In genomic region chr2:209308415-209308814, GRCh38 we compare ENCODE assay signal across 33 cellular contexts.
"Had no signal": no experiment of that assay in that cellular context is flagged by ENCODE, and none has a peak within 500 bp of the region (broad histone marks: within the 10 kb centered on the region; RNA-seq: fewer than 3 reads in every experiment).

No MANE protein-coding gene starts in this region.

- H3K36me3 Mint-ChIP-seq: naive thymus-derived CD8-positive, alpha-beta T cell; natural killer cell treated with Interleukin-12 subunit alpha and Interleukin-12 subunit beta and Interleukin-15 and Interleukin-18, amount 100 ng/mL, for 72 hours; stimulated activated memory B cell treated with anti-CD40 and anti-IgM and Interleukin-4, amounts not matched to agents 10 μg/mL and 1 μg/mL and 100 μg/mL, for 72 hours; type B pancreatic cell had no signal

- H3K27ac ChIP-seq: neutrophil, ovary, parathyroid adenoma, psoas muscle, skin epidermis, spleen, suprapubic skin, testis, tibial artery, transverse colon, upper lobe of right lung, uterus had no signal

- H3K9me3 ChIP-seq: neutrophil, ovary, psoas muscle, spleen, suprapubic skin, testis, tibial artery, transverse colon, upper lobe of right lung, uterus had no signal

- H3K36me3 ChIP-seq: neutrophil, ovary, spleen, suprapubic skin, tibial artery, transverse colon, upper lobe of right lung, uterus had no signal

- H3K9me3 Mint-ChIP-seq: nephron progenitor cell; neural crest cell; stimulated activated memory B cell treated with anti-CD40 and anti-IgM and Interleukin-4, amounts not matched to agents 10 μg/mL and 1 μg/mL and 100 μg/mL, for 72 hours; stimulated activated naive CD8-positive, alpha-beta T cell treated with anti-CD3 and anti-CD28 coated beads, Interleukin-15, amount 100 ng/mL, for 72 hours; type B pancreatic cell had no signal

- H3K27me3 Mint-ChIP-seq: natural killer cell treated with Interleukin-12 subunit alpha and Interleukin-12 subunit beta and Interleukin-15 and Interleukin-18, amount 100 ng/mL, for 72 hours; stimulated activated memory B cell treated with anti-CD40 and anti-IgM and Interleukin-4, amounts not matched to agents 10 μg/mL and 1 μg/mL and 100 μg/mL, for 72 hours; stimulated activated naive CD8-positive, alpha-beta T cell treated with anti-CD3 and anti-CD28 coated beads, Interleukin-15, amount 100 ng/mL, for 72 hours had no signal

- H3K4me3 ChIP-seq: ovary, psoas muscle, skin epidermis, smooth muscle cell, spleen, suprapubic skin, testis, tibial artery, transverse colon, upper lobe of right lung, uterus had no signal

- DNase-seq: naive thymus-derived CD8-positive, alpha-beta T cell; nephron progenitor cell; nucleus accumbens; ovary; posterior cingulate gyrus; psoas muscle; right cardiac atrium; spleen; stimulated activated CD4-positive, alpha-beta T cell treated with anti-CD3 and anti-CD28 coated beads, Interleukin-12 subunit alpha, Interleukin-12 subunit beta, amount 100 ng/mL, for 4 hours; stimulated activated CD4-positive, alpha-beta T cell treated with anti-CD3 and anti-CD28 coated beads, Interleukin-1b, Interleukin-23, amount 100 ng/mL, for 48 hours; stimulated activated CD4-positive, alpha-beta T cell treated with anti-CD3 and anti-CD28 coated beads, Interleukin-4, amount 100 ng/mL, for 1 hour; stimulated activated CD4-positive, alpha-beta T cell treated with anti-CD3 and anti-CD28 coated beads, Interleukin-4, amount 100 ng/mL, for 4 hours; stimulated activated CD8-positive, alpha-beta memory T cell treated with anti-CD3 and anti-CD28 coated beads, Interleukin-4, amount 100 ng/mL, for 48 hours; stimulated activated naive CD4-positive, alpha-beta T cell; stimulated activated naive CD8-positive, alpha-beta T cell treated with anti-CD3 and anti-CD28 coated beads, Interleukin-15, amount 100 ng/mL, for 72 hours; stimulated activated naive CD8-positive, alpha-beta T cell treated with anti-CD3 and anti-CD28 coated beads, Interleukin-15, Interleukin-2, amounts not matched to agents 100 U/mL and 50 U/mL, for 24 hours; substantia nigra; testis; tibial artery; transverse colon; upper lobe of right lung; uterus had no signal

- ATAC-seq: naive thymus-derived CD8-positive, alpha-beta T cell; psoas muscle; right cardiac atrium; sciatic nerve; stimulated activated naive CD8-positive, alpha-beta T cell treated with anti-CD3 and anti-CD28 coated beads, Interleukin-15, amount 100 ng/mL, for 72 hours; stimulated activated naive CD8-positive, alpha-beta T cell treated with anti-CD3 and anti-CD28 coated beads, Interleukin-15, Interleukin-2, amounts not matched to agents 100 U/mL and 50 U/mL, for 24 hours had no signal

- H3K4me2 ChIP-seq: smooth muscle cell had no signal

- H3K27me3 ChIP-seq: neutrophil, ovary, suprapubic skin, testis, transverse colon, upper lobe of right lung, uterus had no signal

- H3K27ac Mint-ChIP-seq: naive thymus-derived CD8-positive, alpha-beta T cell; natural killer cell treated with Interleukin-12 subunit alpha and Interleukin-12 subunit beta and Interleukin-15 and Interleukin-18, amount 100 ng/mL, for 72 hours; nephron progenitor cell; progenitor cell of endocrine pancreas; stimulated activated memory B cell treated with anti-CD40 and anti-IgM and Interleukin-4, amounts not matched to agents 10 μg/mL and 1 μg/mL and 100 μg/mL, for 72 hours; type B pancreatic cell had no signal

- H3K4me3 Mint-ChIP-seq: naive thymus-derived CD8-positive, alpha-beta T cell; natural killer cell treated with Interleukin-12 subunit alpha and Interleukin-12 subunit beta and Interleukin-15 and Interleukin-18, amount 100 ng/mL, for 72 hours; nephron progenitor cell; neural crest cell; stimulated activated memory B cell treated with anti-CD40 and anti-IgM and Interleukin-4, amounts not matched to agents 10 μg/mL and 1 μg/mL and 100 μg/mL, for 72 hours; stimulated activated naive CD8-positive, alpha-beta T cell treated with anti-CD3 and anti-CD28 coated beads, Interleukin-15, amount 100 ng/mL, for 72 hours; type B pancreatic cell had no signal

- H3K79me2 ChIP-seq: parathyroid adenoma had no signal

- H3K4me1 ChIP-seq: parathyroid adenoma, psoas muscle, spleen, suprapubic skin, testis, tibial artery, transverse colon, upper lobe of right lung, uterus had no signal

- H3K4me1 Mint-ChIP-seq: naive thymus-derived CD8-positive, alpha-beta T cell; nephron progenitor cell; neural crest cell; stimulated activated memory B cell treated with anti-CD40 and anti-IgM and Interleukin-4, amounts not matched to agents 10 μg/mL and 1 μg/mL and 100 μg/mL, for 72 hours; stimulated activated naive CD8-positive, alpha-beta T cell treated with anti-CD3 and anti-CD28 coated beads, Interleukin-15, amount 100 ng/mL, for 72 hours had no signal

- H2AFZ ChIP-seq: parathyroid adenoma had no signal
